In genomic region chr20:62638055-62638570, GRCh38 we compare ENCODE assay signal across 1 cellular context.
A peak's percentile ranks its signal among the peaks of the same experiment; 100 is the strongest.
TF ChIP-seq lines count a peak whose summit lies in the region.

No MANE protein-coding gene starts in this region.

TF ChIP-seq in HepG2, 621 proteins besides CTCF, POLR2A, EP300 and RAD21 (continued from another document):
- TF ChIP-seq ZNF343 (CRISPR knock-in tag; IDR thresholded peaks at IDR 0.05) = 0 out of 2 replicates have a peak, but pooled peaks have one; percentile 10
- TF ChIP-seq DRAP1 (CRISPR knock-in tag; IDR thresholded peaks at IDR 0.05) = peak; percentile 15; the same call in 1 of the 2 replicates
- peak; percentile 31; the same call in 1 of the 2 replicates for TF ChIP-seq RARA (CRISPR knock-in tag; IDR thresholded peaks at IDR 0.05)
- TF ChIP-seq ZNF777 (CRISPR knock-in tag; IDR thresholded peaks at IDR 0.05) = no peak
- no peak for TF ChIP-seq EED (CRISPR knock-in tag; IDR thresholded peaks at IDR 0.05)
- peak; percentile 29; the same call in 1 of the 2 replicates for TF ChIP-seq TFAP4 (IDR thresholded peaks at IDR 0.05; ENCODE audit: borderline replicate concordance, low read depth)
- TF ChIP-seq MAX (IDR thresholded peaks at IDR 0.05) = peak; percentile 50
- 0 out of 2 replicates have a peak, but pooled peaks have one; percentile 89 for TF ChIP-seq CSRNP1 (CRISPR knock-in tag; IDR thresholded peaks at IDR 0.05)
- TF ChIP-seq LCORL (IDR thresholded peaks at IDR 0.05) = no peak
- TF ChIP-seq LCORL (CRISPR knock-in tag; IDR thresholded peaks at IDR 0.05) = peak; percentile 31; the same call in 1 of the 2 replicates
- peak; percentile 40; the same call in 1 of the 2 replicates for TF ChIP-seq HDAC2 (CRISPR knock-in tag; IDR thresholded peaks at IDR 0.05)
- 0 out of 2 replicates have a peak, but pooled peaks have one; percentile 15 for TF ChIP-seq ATF2 (CRISPR knock-in tag; IDR thresholded peaks at IDR 0.05)
- TF ChIP-seq GATAD2A (CRISPR knock-in tag; IDR thresholded peaks at IDR 0.05) = 0 out of 2 replicates have a peak, but pooled peaks have one; percentile 13
- peak; percentile 24; the same call in 1 of the 2 replicates for TF ChIP-seq PHF20 (CRISPR knock-in tag; IDR thresholded peaks at IDR 0.05)
- TF ChIP-seq ZNF430 (CRISPR knock-in tag; IDR thresholded peaks at IDR 0.05) = peak; percentile 39; the same call in 1 of the 2 replicates
- peak; percentile 67 for TF ChIP-seq ZSCAN25 (CRISPR knock-in tag; IDR thresholded peaks at IDR 0.05)
- TF ChIP-seq ZNF768 (CRISPR knock-in tag; IDR thresholded peaks at IDR 0.05) = 0 out of 2 replicates have a peak, but pooled peaks have one; percentile 31
- peak; percentile 43; the same call in 1 of the 2 replicates for TF ChIP-seq NCOR1 (IDR thresholded peaks at IDR 0.05; ENCODE audit: borderline replicate concordance, low read length)
- TF ChIP-seq ARID4A (CRISPR knock-in tag; IDR thresholded peaks at IDR 0.05; ENCODE audit: borderline replicate concordance) = peak; percentile 29; the same call in 1 of the 2 replicates
- peak; percentile 6 for TF ChIP-seq MED8 (CRISPR knock-in tag; IDR thresholded peaks at IDR 0.05; ENCODE audit: insufficient replicate concordance)
- TF ChIP-seq SMC3 (IDR thresholded peaks at IDR 0.05; ENCODE audit: low read length) = no peak
- TF ChIP-seq ZMYM3 (CRISPR knock-in tag; IDR thresholded peaks at IDR 0.05) = 0 out of 2 replicates have a peak, but pooled peaks have one; percentile 27
- peak; percentile 54; the same call in 1 of the 2 replicates for TF ChIP-seq ZMYM2 (CRISPR knock-in tag; IDR thresholded peaks at IDR 0.05)
- 0 out of 2 replicates have a peak, but pooled peaks have one; percentile 18 for TF ChIP-seq HMG20A (CRISPR knock-in tag; IDR thresholded peaks at IDR 0.05; ENCODE audit: borderline replicate concordance)
- TF ChIP-seq BCL3 (CRISPR knock-in tag; IDR thresholded peaks at IDR 0.05) = 0 out of 2 replicates have a peak, but pooled peaks have one; percentile 23
- peak; percentile 35; the same call in 1 of the 2 replicates for TF ChIP-seq MYC (CRISPR knock-in tag; IDR thresholded peaks at IDR 0.05; ENCODE audit: borderline replicate concordance)
- TF ChIP-seq HDAC1 (CRISPR knock-in tag; IDR thresholded peaks at IDR 0.05) = peak; percentile 51; the same call in 1 of the 2 replicates
- TF ChIP-seq MEIS1 (CRISPR knock-in tag; IDR thresholded peaks at IDR 0.05; ENCODE audit: borderline replicate concordance) = 0 out of 2 replicates have a peak, but pooled peaks have one; percentile 4
- TF ChIP-seq BRF2 (CRISPR knock-in tag; IDR thresholded peaks at IDR 0.05) = 0 out of 2 replicates have a peak, but pooled peaks have one; percentile 15
- TF ChIP-seq CBX2 (IDR thresholded peaks at IDR 0.05; ENCODE audit: low read depth, low read length) = no peak
- TF ChIP-seq CBX2 (CRISPR knock-in tag; IDR thresholded peaks at IDR 0.05; ENCODE audit: low read depth) = 0 out of 2 replicates have a peak, but pooled peaks have one; percentile 58
- 0 out of 2 replicates have a peak, but pooled peaks have one; percentile 8 for TF ChIP-seq SOX5 (CRISPR knock-in tag; IDR thresholded peaks at IDR 0.05; ENCODE audit: borderline replicate concordance)
- TF ChIP-seq AGO2 (optimal IDR thresholded peaks at IDR 0.05; ENCODE audit: low read depth, low read length) = peak; percentile 42
- TF ChIP-seq ZSCAN31 (CRISPR knock-in tag; IDR thresholded peaks at IDR 0.05; ENCODE audit: low read depth) = no peak
- TF ChIP-seq ZNF446 (CRISPR knock-in tag; IDR thresholded peaks at IDR 0.05) = 0 out of 2 replicates have a peak, but pooled peaks have one; percentile 23
TF ChIP-seq in HepG2: peak in this region for 69.
